24 cellular contexts compared by ENCODE assay signal in the genomic region with DNA sequence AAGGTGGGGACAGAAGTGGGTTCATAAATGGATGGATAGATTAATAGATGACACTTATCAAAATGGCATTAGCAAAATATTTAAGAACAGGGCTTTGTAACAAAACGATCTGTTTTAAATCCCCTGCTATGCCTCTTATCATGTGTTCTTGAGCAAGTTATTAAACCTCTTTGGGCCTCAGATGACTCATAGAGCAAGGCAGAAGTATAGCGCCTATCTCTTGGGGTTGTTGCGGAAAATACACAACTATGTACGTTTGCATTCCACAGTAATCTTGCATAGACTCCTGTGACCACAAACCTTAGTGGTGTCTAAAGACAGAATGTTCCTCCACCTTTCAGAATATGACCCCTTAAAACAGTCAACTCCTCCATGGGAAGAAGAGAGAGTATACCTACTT.
A peak's percentile ranks its signal among the peaks of the same experiment; 100 is the strongest.
DNase-seq lines count a peak whose midpoint lies in the region; ATAC-seq, FAIRE-seq and TF ChIP-seq lines count a peak whose summit lies in the region.
"Had no signal": no experiment of that assay in that cellular context is flagged by ENCODE, and none has a peak within 500 bp of the region (broad histone marks: within the 10 kb centered on the region; RNA-seq: fewer than 3 reads in every experiment).

No MANE protein-coding gene starts in this region.

- H3K27me3 Mint-ChIP-seq in astrocyte (ENCODE audit: low read depth, unreplicated experiment) = no peaks in the 10 kb centered on the region
- H3K27me3 Mint-ChIP-seq: CD4-positive, alpha-beta memory T cell had no signal

- WGBS in IMR-90 (ENCODE audit: extremely low coverage in 2 of 2, insufficient read length in 1 of 2), 2 experiments = no CpG with 5 or more reads among the region's 4 CpGs
- 61% methylated on average over 4 of the region's 4 CpGs for WGBS in hepatocyte (ENCODE audit: low lambda C conversion rate, missing lambda C conversion rate)
- 81 to 86% (median 85%) methylated on average over 4 of the region's 4 CpGs for WGBS in heart left ventricle, 4 donors

- no peak for TF ChIP-seq POLR2A in IMR-90 (IDR thresholded peaks at IDR 0.05; ENCODE audit: low read depth, low read length)
- no peak for TF ChIP-seq POLR2A in heart left ventricle (IDR thresholded peaks at IDR 0.05)

- no peak overlapping the region for H3K4ac ChIP-seq in IMR-90 (ENCODE audit: low read depth, low read length)

- peak; percentile 11 for DNase-seq in IMR-90
- peak; percentile 53 for DNase-seq in astrocyte (ENCODE audit: low read depth)
- peak; percentile 54 for DNase-seq in hepatocyte (ENCODE audit: low spot score)
- DNase-seq in heart left ventricle = no peak
- no peak for DNase-seq in SIG-M5 (lab: John Stamatoyannopoulos, UW)
- DNase-seq in OCI-M2 (lab: John Stamatoyannopoulos, UW; ENCODE audit: unreplicated experiment) = no peak
- DNase-seq in hepatic stellate cell (ENCODE audit: low spot score) = no peak
- DNase-seq: C1 segment of cervical spinal cord; CD4-positive, alpha-beta memory T cell; COR-L47; GDM1; H9; NCI-H1105; NCI-H1436 treated with DMSO at 0.1 percent for 48 hours; NCI-H187 treated with DMSO at 0.1 percent for 48 hours; NCI-H2171 treated with DMSO at 0.1 percent for 48 hours; NCI-H524 treated with DMSO at 0.1 percent for 48 hours; NCI-H774; PC-3; SJCRH30 had no signal

- FAIRE-seq in astrocyte (lab: Jason Lieb, UNC) = no peak
- FAIRE-seq: GM12878 had no signal

- H2BK20ac ChIP-seq in IMR-90 (ENCODE audit: low read depth, low read length) = no peak overlapping the region

- TF ChIP-seq RAD21 in IMR-90 (IDR thresholded peaks at IDR 0.05; ENCODE audit: low read length) = no peak

- no peak overlapping the region for H2AK9ac ChIP-seq in IMR-90 (replicated peaks; ENCODE audit: low read depth, low read length, poor library complexity)

- BruUV-seq in IMR-90 (replicated peaks; lab: Mats Ljungman, UMichigan) = no TSS peak

- no peak overlapping the region for H3K27ac ChIP-seq in IMR-90 (ENCODE audit: insufficient read depth, low read length)
- no peak overlapping the region for H3K27ac ChIP-seq in astrocyte (ENCODE audit: low read depth, low read length)
- H3K27ac ChIP-seq in hepatocyte = peak overlapping the region; percentile 13
- no peak overlapping the region for H3K27ac ChIP-seq in heart left ventricle
- H3K27ac ChIP-seq: KMS-11, SJCRH30 had no signal

- peaks cover 18% of the 10 kb centered on the region for H3K4me1 Mint-ChIP-seq in astrocyte (ENCODE audit: low read depth, unreplicated experiment)

- H3K9ac ChIP-seq in IMR-90 (ENCODE audit: low read depth, low read length) (no peak overlapping the region), astrocyte (ENCODE audit: low read length) (no peak overlapping the region)
- H3K9ac ChIP-seq: KMS-11 had no signal

- ATAC-seq in IMR-90 (ENCODE audit: low read depth) (no peak), heart left ventricle (no peak)
- ATAC-seq: GM12878, GM23338, PC-3 had no signal

- no peak overlapping the region for H2AFZ ChIP-seq in IMR-90 (replicated peaks; ENCODE audit: low read length, poor library complexity)
- no peak overlapping the region for H2AFZ ChIP-seq in astrocyte (ENCODE audit: low read depth, low read length)
- H2AFZ ChIP-seq in hepatocyte = no peak overlapping the region
- H2AFZ ChIP-seq: GM23338 had no signal

- 0 out of 2 replicates have a peak, but pooled peaks cover 4% of the 10 kb centered on the region for H3K4me1 ChIP-seq in IMR-90 (ENCODE audit: control insufficient read depth, insufficient read depth, low read length)
- no peaks in the 10 kb centered on the region for H3K4me1 ChIP-seq in astrocyte (ENCODE audit: insufficient read depth, low read length)
- H3K4me1 ChIP-seq in hepatocyte (ENCODE audit: insufficient read depth) = peaks cover 7% of the 10 kb centered on the region
- no peaks in the 10 kb centered on the region for H3K4me1 ChIP-seq in heart left ventricle
- H3K4me1 ChIP-seq: SJCRH30 had no signal

- no peak overlapping the region for H4K91ac ChIP-seq in IMR-90 (ENCODE audit: insufficient read depth, low read depth, low read length)

- H3K9me1 ChIP-seq in IMR-90 (ENCODE audit: insufficient read depth, low read length) = peaks cover 5% of the 10 kb centered on the region; the same call in 1 of the 2 replicates

- no peak overlapping the region for H3K27ac Mint-ChIP-seq in astrocyte (ENCODE audit: unreplicated experiment)
- H3K27ac Mint-ChIP-seq: CD4-positive, alpha-beta memory T cell; GM23338; H9; IgD-negative memory B cell had no signal

- H3K4me3 ChIP-seq in IMR-90 (ENCODE audit: insufficient read depth, low read depth, low read length) (no peak overlapping the region), astrocyte (ENCODE audit: insufficient read depth, low read depth, low read length) (no peak overlapping the region), hepatocyte (no peak overlapping the region), heart left ventricle (no peak overlapping the region)
- H3K4me3 ChIP-seq: GM12878, GM23338, SJCRH30 had no signal

- no peak overlapping the region for H2AK5ac ChIP-seq in IMR-90 (ENCODE audit: low read depth, low read length)

- TF ChIP-seq CTCF in IMR-90 (conservative IDR thresholded peaks at IDR 0.05; ENCODE audit: low read depth, low read length) = no peak
- TF ChIP-seq CTCF in astrocyte (IDR thresholded peaks at IDR 0.05; ENCODE audit: insufficient read depth, low read depth, low read length) = no peak
- no peak for TF ChIP-seq CTCF in hepatocyte (IDR thresholded peaks at IDR 0.05; ENCODE audit: poor library complexity)
- TF ChIP-seq CTCF in heart left ventricle (IDR thresholded peaks at IDR 0.05) = no peak

- H3K9me3 Mint-ChIP-seq in astrocyte (ENCODE audit: unreplicated experiment) = no peaks in the 10 kb centered on the region
- H3K9me3 Mint-ChIP-seq: GM23338, H9 had no signal

- H3K9me2 ChIP-seq in hepatocyte (replicated peaks; ENCODE audit: insufficient read depth) = no peaks in the 10 kb centered on the region

- no peak overlapping the region for H2BK15ac ChIP-seq in IMR-90 (ENCODE audit: low read depth, low read length)

- H4K8ac ChIP-seq in IMR-90 (ENCODE audit: low read depth in 2 of 2, low read length in 2 of 2) = no peak overlapping the region

- H3K4me2 ChIP-seq in IMR-90 (ENCODE audit: low read depth, low read length) = no peak overlapping the region
- H3K4me2 ChIP-seq in astrocyte (ENCODE audit: low read length) = no peak overlapping the region
- no peak overlapping the region for H3K4me2 ChIP-seq in hepatocyte
- H3K4me2 ChIP-seq: GM23338, KMS-11 had no signal

- no peak overlapping the region for H3K56ac ChIP-seq in IMR-90 (ENCODE audit: extremely low read depth, insufficient read depth, low read length)

- H3K36me3 Mint-ChIP-seq in astrocyte (ENCODE audit: low read depth, unreplicated experiment) = peaks cover 10% of the 10 kb centered on the region
- H3K36me3 Mint-ChIP-seq: IgD-negative memory B cell had no signal

- H2BK5ac ChIP-seq in IMR-90 (ENCODE audit: low read depth, low read length, poor library complexity, severe bottlenecking) = no peak overlapping the region

- H3K23ac ChIP-seq in IMR-90 (ENCODE audit: low read depth, low read length) = no peak overlapping the region

- no peaks in the 10 kb centered on the region for H3K36me3 ChIP-seq in IMR-90 (ENCODE audit: control insufficient read depth, insufficient read depth, low read length)
- no peaks in the 10 kb centered on the region for H3K36me3 ChIP-seq in astrocyte (ENCODE audit: insufficient read depth, low read length)
- no peaks in the 10 kb centered on the region for H3K36me3 ChIP-seq in hepatocyte (replicated peaks; ENCODE audit: insufficient read depth, low read depth)
- H3K36me3 ChIP-seq in heart left ventricle = peaks cover 0 to 6% (median 0%) of the 10 kb centered on the region in 9 donors
- H3K36me3 ChIP-seq: SJCRH30 had no signal

- peaks cover 7% of the 10 kb centered on the region; the same call in 1 of the 2 replicates for H4K20me1 ChIP-seq in IMR-90 (ENCODE audit: insufficient read depth, low read length)
- peaks cover 44% of the 10 kb centered on the region for H4K20me1 ChIP-seq in astrocyte (ENCODE audit: insufficient read depth, low read length)
- H4K20me1 ChIP-seq in hepatocyte (ENCODE audit: insufficient read depth, poor library complexity, severe bottlenecking) = no peaks in the 10 kb centered on the region

- no peak overlapping the region for H3K18ac ChIP-seq in IMR-90 (ENCODE audit: low read depth, low read length)

- POLR2A ChIA-PET in IMR-90 (lab: Charles Lee; ENCODE audit: unreplicated experiment) = no interaction called here

- CTCF ChIA-PET in IMR-90 (lab: Yijun Ruan, JAX) = no interaction called here

- no peak overlapping the region for H4K5ac ChIP-seq in IMR-90 (ENCODE audit: low read depth, low read length)

- H3K4me3 Mint-ChIP-seq in astrocyte (ENCODE audit: unreplicated experiment) = no peak overlapping the region
- H3K4me3 Mint-ChIP-seq: CD4-positive, alpha-beta memory T cell; GM23338; H9; IgD-negative memory B cell had no signal

- H3K27me3 ChIP-seq in IMR-90 (ENCODE audit: control insufficient read depth, insufficient read depth, low read length) (no peaks in the 10 kb centered on the region), astrocyte (ENCODE audit: insufficient read depth, low read length) (no peaks in the 10 kb centered on the region), hepatocyte (no peaks in the 10 kb centered on the region), heart left ventricle (no peaks in the 10 kb centered on the region)
- H3K27me3 ChIP-seq: SJCRH30 had no signal

- H3K79me1 ChIP-seq in IMR-90 (ENCODE audit: low read depth in 1 of 2, low read length in 2 of 2) = peaks cover 0 to 18% of the 10 kb centered on the region in 2 experiments; a peak in 3 of 4 replicates

- H3K79me2 ChIP-seq in astrocyte (ENCODE audit: insufficient read depth, low read length) (peaks cover 6% of the 10 kb centered on the region), hepatocyte (peaks cover 12% of the 10 kb centered on the region)

- dilution Hi-C loops in IMR-90 (cut with HindIII; ENCODE audit: low sequenced_read_pairs, unreplicated experiment) = no loop called here

- H3K9me3 ChIP-seq in IMR-90 (ENCODE audit: control insufficient read depth, insufficient read depth, low read length) = peaks cover 5% of the 10 kb centered on the region
- H3K9me3 ChIP-seq in astrocyte (ENCODE audit: insufficient read depth, low read depth, low read length) = no peaks in the 10 kb centered on the region
- H3K9me3 ChIP-seq in hepatocyte (ENCODE audit: low read depth) = no peaks in the 10 kb centered on the region
- no peaks in the 10 kb centered on the region for H3K9me3 ChIP-seq in heart left ventricle
- H3K9me3 ChIP-seq: SJCRH30 had no signal

- in situ Hi-C loops in IMR-90 (cut with MboI; ENCODE audit: low sequenced_read_pairs) = no loop called here

- no peak overlapping the region for H3K14ac ChIP-seq in IMR-90 (replicated peaks; ENCODE audit: low read depth, low read length)

- no peak overlapping the region for H2BK120ac ChIP-seq in IMR-90 (ENCODE audit: low read depth, low read length)

- intact Hi-C loops in IMR-90 (cut with micrococcal nuclease) = no loop called here
- intact Hi-C loops in heart left ventricle (cut with DNase I) = no loop called here

TF ChIP-seq in IMR-90, 13 proteins besides CTCF, POLR2A, EP300 and RAD21 (continues in another document):
- TF ChIP-seq RCOR1 (IDR thresholded peaks at IDR 0.05; ENCODE audit: insufficient replicate concordance, low read length) (no peak), CHD1 (IDR thresholded peaks at IDR 0.05; ENCODE audit: low read depth, low read length) (no peak)

Comparison
In these comparisons a context has a peak if more than half of its experiments do, and no peak if none do; other contexts are left out.
1. DNase-seq: peak in IMR-90 (single experiment), astrocyte (single experiment) and hepatocyte (single experiment); none in heart left ventricle (0 of 5), SIG-M5 (single experiment), OCI-M2 (single experiment) and hepatic stellate cell (single experiment).